16 cellular contexts compared by ENCODE assay signal in the genomic region with DNA sequence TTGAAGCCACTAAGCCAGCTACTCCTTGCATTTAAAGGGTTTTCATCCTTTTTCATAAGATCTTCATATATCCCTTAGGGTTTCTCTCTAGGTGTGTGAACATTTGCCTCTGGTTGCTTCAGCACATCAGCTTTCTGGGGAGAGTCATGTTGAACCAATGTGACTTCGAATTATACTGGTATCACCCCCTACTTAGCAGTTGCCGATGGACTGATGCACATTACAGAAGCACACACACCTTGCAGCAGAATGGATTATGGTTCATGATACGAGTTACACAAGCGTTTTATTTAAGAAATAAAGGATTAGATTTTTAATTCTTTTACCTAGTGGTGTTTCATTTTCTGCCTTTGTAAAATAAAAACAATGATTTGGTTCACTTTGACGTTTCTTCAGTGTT. TPM values are rescaled to one million over a fixed set of nuclear protein-coding genes. Genes with fewer than 3 reads are reported as not detected.
DNase-seq lines count a peak whose midpoint lies in the region; ATAC-seq, FAIRE-seq and TF ChIP-seq lines count a peak whose summit lies in the region.
"Had no signal": no experiment of that assay in that cellular context is flagged by ENCODE, and none has a peak within 500 bp of the region (broad histone marks: within the 10 kb centered on the region; RNA-seq: fewer than 3 reads in every experiment).

No MANE protein-coding gene starts in this region.

- no peak for TF ChIP-seq RAD21 in K562 (CRISPR knock-in tag; conservative IDR thresholded peaks at IDR 0.05 in 1 of 2, IDR thresholded peaks at IDR 0.05 in 1 of 2)

- H3K36me3 ChIP-seq in GM23338 (ENCODE audit: insufficient read depth): peaks cover 8% of the 10 kb centered on the region; the same call in 1 of the 2 replicates
- no peaks in the 10 kb centered on the region; the same call in 2 of the 3 replicates for H3K36me3 ChIP-seq in K562 (ENCODE audit: control insufficient read depth, insufficient read depth, low read length)

- CTCF ChIA-PET in K562 (lab: Yijun Ruan, JAX; ENCODE audit: low intra/inter-chr PET ratio): no interaction called here
- CTCF ChIA-PET in activated CD4-positive, alpha-beta T cell treated with anti-CD3 and anti-CD28 coated beads, Interleukin-2, amount 10 ng/mL, durations not matched to agents 7 days and 5 days (lab: Charles Lee): no interaction called here
- CTCF ChIA-PET in activated CD8-positive, alpha-beta T cell treated with anti-CD3 and anti-CD28 coated beads, Interleukin-2, amount 10 ng/mL, durations not matched to agents 7 days and 5 days (lab: Charles Lee): no interaction called here

- POLR2A ChIA-PET in K562 (lab: Yijun Ruan, JAX): no interaction called here
- POLR2A ChIA-PET in activated CD4-positive, alpha-beta T cell treated with anti-CD3 and anti-CD28 coated beads, Interleukin-2, amount 10 ng/mL, durations not matched to agents 7 days and 5 days (lab: Charles Lee): no interaction called here
- POLR2A ChIA-PET in activated CD8-positive, alpha-beta T cell treated with anti-CD3 and anti-CD28 coated beads, Interleukin-2, amount 10 ng/mL, durations not matched to agents 7 days and 5 days (lab: Charles Lee): no interaction called here

- no peaks in the 10 kb centered on the region; the same call in 2 of the 3 replicates for H3K4me1 Mint-ChIP-seq in GM23338
- no peaks in the 10 kb centered on the region for H3K4me1 Mint-ChIP-seq in activated CD4-positive, alpha-beta T cell treated with anti-CD3 and anti-CD28 coated beads, Interleukin-2, amount 10 ng/mL, durations not matched to agents 7 days and 5 days
- no peaks in the 10 kb centered on the region for H3K4me1 Mint-ChIP-seq in activated CD8-positive, alpha-beta T cell treated with anti-CD3 and anti-CD28 coated beads, Interleukin-2, amount 10 ng/mL, durations not matched to agents 7 days and 5 days (ENCODE audit: low read depth)
- H3K4me1 Mint-ChIP-seq: CD4-positive, alpha-beta memory T cell; H9 had no signal

- no peak for FAIRE-seq in K562 (lab: Jason Lieb, UNC)
- FAIRE-seq: G401.6, GM12892 had no signal

- no TSS peak for BruUV-seq in K562 (replicated peaks; lab: Mats Ljungman, UMichigan)

- no peaks in the 10 kb centered on the region for H3K9me2 ChIP-seq in GM23338 (ENCODE audit: insufficient read depth)

- no peaks in the 10 kb centered on the region for H3K9me1 ChIP-seq in K562 (ENCODE audit: control insufficient read depth, insufficient read depth, low read length)

- TF ChIP-seq CTCF in GM23338 (conservative IDR thresholded peaks at IDR 0.05; ENCODE audit: low read depth in 2 of 2): no peak
- no peak for TF ChIP-seq CTCF in K562 (IDR thresholded peaks at IDR 0.05 in 2 of 3, conservative IDR thresholded peaks at IDR 0.05 in 1 of 3; ENCODE audit: insufficient read depth in 2 of 3, low read depth in 1 of 3, low read length in 3 of 3)

- 0 out of 2 replicates have a peak, but pooled peaks cover 2% of the 10 kb centered on the region for H3K9me3 ChIP-seq in K562 (replicated peaks; ENCODE audit: control insufficient read depth, insufficient read depth, low read depth, low read length)

- no peak overlapping the region for H3K27ac Mint-ChIP-seq in GM23338
- H3K27ac Mint-ChIP-seq in activated CD4-positive, alpha-beta T cell treated with anti-CD3 and anti-CD28 coated beads, Interleukin-2, amount 10 ng/mL, durations not matched to agents 7 days and 5 days: no peak overlapping the region
- no peak overlapping the region for H3K27ac Mint-ChIP-seq in activated CD8-positive, alpha-beta T cell treated with anti-CD3 and anti-CD28 coated beads, Interleukin-2, amount 10 ng/mL, durations not matched to agents 7 days and 5 days
- H3K27ac Mint-ChIP-seq: H9, HFFc6 had no signal

- H3K4me2 ChIP-seq in GM23338: no peak overlapping the region
- H3K4me2 ChIP-seq in K562 (ENCODE audit: insufficient read depth, low read length): no peak overlapping the region

- H3K36me3 Mint-ChIP-seq in GM23338 (ENCODE audit: low read depth): peaks cover 29% of the 10 kb centered on the region
- peaks cover 14% of the 10 kb centered on the region for H3K36me3 Mint-ChIP-seq in activated CD4-positive, alpha-beta T cell treated with anti-CD3 and anti-CD28 coated beads, Interleukin-2, amount 10 ng/mL, durations not matched to agents 7 days and 5 days (ENCODE audit: low read depth)
- peaks cover 12% of the 10 kb centered on the region for H3K36me3 Mint-ChIP-seq in activated CD8-positive, alpha-beta T cell treated with anti-CD3 and anti-CD28 coated beads, Interleukin-2, amount 10 ng/mL, durations not matched to agents 7 days and 5 days (ENCODE audit: low read depth)

- peak; percentile 38; the same call in 2 of the 3 replicates for ATAC-seq in GM23338
- no peak for ATAC-seq in K562
- no peak for ATAC-seq in HG03457 (IDR thresholded peaks at IDR 0.05; ENCODE audit: unreplicated experiment)
- no peak for ATAC-seq in activated CD8-positive, alpha-beta T cell treated with anti-CD3 and anti-CD28 coated beads, Interleukin-2, amount 10 ng/mL, durations not matched to agents 7 days and 5 days

- H3K4me3 ChIP-seq in GM23338: no peak overlapping the region
- H3K4me3 ChIP-seq in K562: no peak overlapping the region

- no peaks in the 10 kb centered on the region for H3K27me3 ChIP-seq in GM23338 (ENCODE audit: insufficient read depth)
- H3K27me3 ChIP-seq in K562 (ENCODE audit: control insufficient read depth in 2 of 2, insufficient read depth in 2 of 2, low read length in 2 of 2): 0 out of 5 replicates have a peak, but pooled peaks cover 2 to 4% of the 10 kb centered on the region in 2 experiments

- H3K4me1 ChIP-seq in GM23338 (ENCODE audit: insufficient read depth): no peaks in the 10 kb centered on the region
- no peaks in the 10 kb centered on the region for H3K4me1 ChIP-seq in K562 (replicated peaks in 1 of 2; ENCODE audit: control insufficient read depth in 2 of 2, insufficient read depth in 2 of 2, low read length in 2 of 2)

- H3K79me2 ChIP-seq in GM23338 (replicated peaks; ENCODE audit: insufficient read depth) (no peaks in the 10 kb centered on the region), K562 (ENCODE audit: control insufficient read depth, insufficient read depth, low read length) (no peaks in the 10 kb centered on the region)

- H4K20me1 ChIP-seq in GM23338 (replicated peaks; ENCODE audit: insufficient read depth) (no peaks in the 10 kb centered on the region), K562 (replicated peaks; ENCODE audit: control insufficient read depth, insufficient read depth, low read length) (no peaks in the 10 kb centered on the region)

- WGBS in K562 (ENCODE audit: insufficient coverage, low coverage, missing lambda C conversion rate): 55% methylated on average over 5 of the region's 5 CpGs

- intact Hi-C loops in K562 (cut with micrococcal nuclease): no loop called here

- H3F3A ChIP-seq in GM23338 (replicated peaks; ENCODE audit: low read depth): no peaks in the 10 kb centered on the region

- H3K27me3 Mint-ChIP-seq in GM23338 (ENCODE audit: insufficient read depth, low read depth, poor library complexity): no peaks in the 10 kb centered on the region
- H3K27me3 Mint-ChIP-seq in activated CD4-positive, alpha-beta T cell treated with anti-CD3 and anti-CD28 coated beads, Interleukin-2, amount 10 ng/mL, durations not matched to agents 7 days and 5 days: peaks cover 32% of the 10 kb centered on the region
- peaks cover 12% of the 10 kb centered on the region for H3K27me3 Mint-ChIP-seq in activated CD8-positive, alpha-beta T cell treated with anti-CD3 and anti-CD28 coated beads, Interleukin-2, amount 10 ng/mL, durations not matched to agents 7 days and 5 days (ENCODE audit: low read depth)

- DNase-seq in DMS114 treated with DMSO at 0.1 percent for 48 hours (lab: John Stamatoyannopoulos, UW; ENCODE audit: unreplicated experiment) (peak; percentile 18), GM23338 (ENCODE audit: low spot score) (no peak), K562 (ENCODE audit: extremely low read depth in 1 of 4, low spot score in 3 of 4) (no peak)
- no peak for DNase-seq in activated CD4-positive, alpha-beta T cell treated with anti-CD3 and anti-CD28 coated beads, Interleukin-2, amount 10 ng/mL, durations not matched to agents 7 days and 5 days
- no peak for DNase-seq in activated CD8-positive, alpha-beta T cell treated with anti-CD3 and anti-CD28 coated beads, Interleukin-2, amount 10 ng/mL, durations not matched to agents 7 days and 5 days
- DNase-seq: C1 segment of cervical spinal cord; Calu3; CD4-positive, alpha-beta memory T cell; COR-L47; DMS153; DND-41; H9 had no signal

- in situ Hi-C loops in K562 (cut with MboI): no loop called here

- no peak overlapping the region for H3K9ac ChIP-seq in K562 (ENCODE audit: insufficient read depth in 1 of 2, low read depth in 2 of 2, low read length in 2 of 2)

- peaks cover 29% of the 10 kb centered on the region for H3K9me3 Mint-ChIP-seq in GM23338
- H3K9me3 Mint-ChIP-seq in activated CD4-positive, alpha-beta T cell treated with anti-CD3 and anti-CD28 coated beads, Interleukin-2, amount 10 ng/mL, durations not matched to agents 7 days and 5 days: no peaks in the 10 kb centered on the region
- no peaks in the 10 kb centered on the region for H3K9me3 Mint-ChIP-seq in activated CD8-positive, alpha-beta T cell treated with anti-CD3 and anti-CD28 coated beads, Interleukin-2, amount 10 ng/mL, durations not matched to agents 7 days and 5 days (ENCODE audit: insufficient read depth)
- H3K9me3 Mint-ChIP-seq: HFFc6 had no signal

- TF ChIP-seq EP300 in K562 (IDR thresholded peaks at IDR 0.05; ENCODE audit: low read length): no peak

- H3K27ac ChIP-seq in GM23338 (ENCODE audit: low read depth) (no peak overlapping the region), K562 (ENCODE audit: extremely low read depth, low read depth, low read length) (no peak overlapping the region)

- H2AFZ ChIP-seq in GM23338 (no peak overlapping the region), K562 (ENCODE audit: low read depth, low read length) (no peak overlapping the region)

- TF ChIP-seq POLR2A in K562 (conservative IDR thresholded peaks at IDR 0.05): no peak

- H3K4me3 Mint-ChIP-seq in GM23338: no peak overlapping the region
- H3K4me3 Mint-ChIP-seq in activated CD4-positive, alpha-beta T cell treated with anti-CD3 and anti-CD28 coated beads, Interleukin-2, amount 10 ng/mL, durations not matched to agents 7 days and 5 days: no peak overlapping the region
- no peak overlapping the region for H3K4me3 Mint-ChIP-seq in activated CD8-positive, alpha-beta T cell treated with anti-CD3 and anti-CD28 coated beads, Interleukin-2, amount 10 ng/mL, durations not matched to agents 7 days and 5 days
- H3K4me3 Mint-ChIP-seq: CD4-positive, alpha-beta memory T cell; H9; HFFc6 had no signal

RNA-seq across cellular contexts. Expression of a gene that starts 39.6 kb away (rescaled TPM):
- 79.8 and 89.8 TPM in 2 replicates for total RNA-seq in GM23338 (2014; rRNA removed; shearing (Covaris generic))
- 72.8 and 94.5 TPM in 2 replicates for polyA plus RNA-seq in GM23338 (2016; fragmentation: Nextera tagmentation; extraction: Ambion mirVana)
- 64.2 and 108 TPM in 2 replicates for total RNA-seq in K562 (2011; cell fraction: chromatin; rRNA removed; ENCODE audit: low replicate concordance)
- total RNA-seq in K562 (2011; cell fraction: nucleolus; rRNA removed): 35.4 and 44.9 TPM in 2 replicates
- total RNA-seq in K562 (2011; cell fraction: nucleoplasm; rRNA removed): 59.8 and 82.0 TPM in 2 replicates
- 68.8 and 69.6 TPM in 2 replicates for total RNA-seq in K562 (2014; rRNA removed)
- 75.5 and 81.7 TPM in 2 replicates for total RNA-seq in K562 (2014; rRNA removed; fragmentation: Illumina TruSeq; extraction: Trizol)
- 52.7 and 53.0 TPM in 2 replicates for total RNA-seq in K562 (2015; rRNA removed; fragmentation: Illumina TruSeq; extraction: Trizol)
- 81.4 and 85.9 TPM in 2 replicates for total RNA-seq in K562 (2021)
- polyA plus RNA-seq in K562 (2011; rRNA removed): 76.6 and 99.4 TPM in 2 replicates
- polyA plus RNA-seq in K562 (2011; cell fraction: cytosol; rRNA removed): 45.7 and 49.8 TPM in 2 replicates
- 61.1 and 62.7 TPM in 2 replicates for polyA plus RNA-seq in K562 (2011; cell fraction: nucleus; rRNA removed)
- polyA plus RNA-seq in K562 (2012): 49.0 and 61.2 TPM in 2 replicates
- polyA plus RNA-seq in K562 (2014; fragmentation: Illumina TruSeq; extraction: Trizol): 53.4 and 66.5 TPM in 2 replicates
- polyA plus RNA-seq in K562 (2014; fragmentation: Nextera tagmentation; extraction: Ambion mirVana): 10 to 100 TPM; 24.4 to 31.0 TPM
- 54.8 and 63.4 TPM in 2 replicates for polyA plus RNA-seq in K562 (2014; rRNA removed)
- 74.7 and 82.1 TPM in 2 replicates for polyA minus RNA-seq in K562 (2011; rRNA and poly(A)+ RNA removed)
- 41.8 and 46.7 TPM in 2 replicates for polyA minus RNA-seq in K562 (2011; cell fraction: cytosol; rRNA and poly(A)+ RNA removed)
- 35.5 and 53.4 TPM in 2 replicates for polyA minus RNA-seq in K562 (2011; cell fraction: nucleus; rRNA and poly(A)+ RNA removed)
- 10 to 100 TPM; 33.2 to 33.7 TPM for total RNA-seq in activated CD4-positive, alpha-beta T cell treated with anti-CD3 and anti-CD28 coated beads, Interleukin-2, amount 10 ng/mL, durations not matched to agents 7 days and 5 days
- 10 to 100 TPM; 41.4 to 43.4 TPM for total RNA-seq in activated CD8-positive, alpha-beta T cell treated with anti-CD3 and anti-CD28 coated beads, Interleukin-2, amount 10 ng/mL, durations not matched to agents 7 days and 5 days
